2 cellular contexts compared by ENCODE assay signal in the genomic region with DNA sequence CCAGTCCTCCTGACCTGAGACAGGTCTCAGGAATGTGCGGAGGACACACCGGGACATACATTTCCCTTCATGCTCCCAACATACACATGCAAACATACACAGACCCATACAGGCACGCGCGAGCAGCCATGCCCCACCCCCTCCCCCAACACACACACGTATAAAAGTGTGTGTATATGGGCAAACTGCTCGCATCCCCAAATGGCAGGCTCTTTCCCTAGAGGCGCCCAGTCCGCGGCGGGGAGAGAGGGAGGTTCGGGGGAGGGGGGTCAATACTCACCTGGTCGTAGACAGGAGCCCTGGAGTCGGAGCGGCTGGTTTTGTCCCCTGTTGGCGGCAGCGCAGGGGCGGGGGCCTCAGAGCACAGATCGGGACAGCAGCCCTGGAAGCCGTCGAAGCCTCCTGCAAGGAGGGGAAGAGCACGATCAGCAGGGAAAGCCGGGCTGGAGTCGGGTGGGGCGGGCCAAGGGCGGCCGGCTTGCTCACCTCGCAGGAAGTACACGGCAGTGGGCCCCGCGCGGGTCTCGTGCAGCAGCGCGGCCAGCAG.
TF ChIP-seq lines count a peak whose summit lies in the region.

No MANE protein-coding gene starts in this region.

TF ChIP-seq in WTC11, 78 proteins besides CTCF, POLR2A, EP300 and RAD21:
- TF ChIP-seq, protein P1, sequence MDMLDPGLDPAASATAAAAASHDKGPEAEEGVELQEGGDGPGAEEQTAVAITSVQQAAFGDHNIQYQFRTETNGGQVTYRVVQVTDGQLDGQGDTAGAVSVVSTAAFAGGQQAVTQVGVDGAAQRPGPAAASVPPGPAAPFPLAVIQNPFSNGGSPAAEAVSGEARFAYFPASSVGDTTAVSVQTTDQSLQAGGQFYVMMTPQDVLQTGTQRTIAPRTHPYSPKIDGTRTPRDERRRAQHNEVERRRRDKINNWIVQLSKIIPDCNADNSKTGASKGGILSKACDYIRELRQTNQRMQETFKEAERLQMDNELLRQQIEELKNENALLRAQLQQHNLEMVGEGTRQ (CRISPR knock-in tag; IDR thresholded peaks at IDR 0.05) = no peak
- TF ChIP-seq ZNF423 (CRISPR knock-in tag; IDR thresholded peaks at IDR 0.05) (no peak), JUN (CRISPR knock-in tag; IDR thresholded peaks at IDR 0.05) (0 out of 2 replicates have a peak, but pooled peaks have one; percentile 8), KAT7 (CRISPR knock-in tag; IDR thresholded peaks at IDR 0.05; ENCODE audit: borderline replicate concordance) (no peak), SMAD3 (CRISPR knock-in tag; IDR thresholded peaks at IDR 0.05; ENCODE audit: borderline replicate concordance) (no peak), IRF2 (CRISPR knock-in tag; IDR thresholded peaks at IDR 0.05; ENCODE audit: borderline replicate concordance, low read depth) (no peak), GTF2I (CRISPR knock-in tag; conservative IDR thresholded peaks at IDR 0.05) (no peak)
- TF ChIP-seq, protein P2, sequence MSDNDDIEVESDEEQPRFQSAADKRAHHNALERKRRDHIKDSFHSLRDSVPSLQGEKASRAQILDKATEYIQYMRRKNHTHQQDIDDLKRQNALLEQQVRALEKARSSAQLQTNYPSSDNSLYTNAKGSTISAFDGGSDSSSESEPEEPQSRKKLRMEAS (CRISPR knock-in tag; IDR thresholded peaks at IDR 0.05) = peak; percentile 25
- TF ChIP-seq, protein P3, sequence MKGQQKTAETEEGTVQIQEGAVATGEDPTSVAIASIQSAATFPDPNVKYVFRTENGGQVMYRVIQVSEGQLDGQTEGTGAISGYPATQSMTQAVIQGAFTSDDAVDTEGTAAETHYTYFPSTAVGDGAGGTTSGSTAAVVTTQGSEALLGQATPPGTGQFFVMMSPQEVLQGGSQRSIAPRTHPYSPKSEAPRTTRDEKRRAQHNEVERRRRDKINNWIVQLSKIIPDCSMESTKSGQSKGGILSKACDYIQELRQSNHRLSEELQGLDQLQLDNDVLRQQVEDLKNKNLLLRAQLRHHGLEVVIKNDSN (CRISPR knock-in tag; IDR thresholded peaks at IDR 0.05) = no peak; the same call in 1 of the 2 replicates

TF ChIP-seq in H1, 55 proteins besides CTCF, POLR2A, EP300 and RAD21:
- peak; percentile 83 for TF ChIP-seq KDM4A (IDR thresholded peaks at IDR 0.05; ENCODE audit: low read depth, low read length, severe bottlenecking)
- TF ChIP-seq SIRT6 (IDR thresholded peaks at IDR 0.05; ENCODE audit: low read length) = no peak
- TF ChIP-seq TAF7 (optimal IDR thresholded peaks at IDR 0.05; ENCODE audit: borderline replicate concordance, low read depth, low read length) = peak; percentile 59
- TF ChIP-seq SAP30 (IDR thresholded peaks at IDR 0.05; ENCODE audit: insufficient read depth, insufficient replicate concordance, low read length) = peak; percentile 47
- peak; percentile 16 for TF ChIP-seq ASH2L (IDR thresholded peaks at IDR 0.05; ENCODE audit: low read length)
- TF ChIP-seq RBBP5 (IDR thresholded peaks at IDR 0.05; ENCODE audit: borderline replicate concordance, low read depth, low read length) = peak; percentile 44; the same call in 1 of the 2 replicates
- no peak for TF ChIP-seq POLR2AphosphoS5 (IDR thresholded peaks at IDR 0.05; ENCODE audit: low read depth, low read length)
TF ChIP-seq in H1: peak in this region for 5.
